ENCODE assay signal across 11 cellular contexts in the genomic region with DNA sequence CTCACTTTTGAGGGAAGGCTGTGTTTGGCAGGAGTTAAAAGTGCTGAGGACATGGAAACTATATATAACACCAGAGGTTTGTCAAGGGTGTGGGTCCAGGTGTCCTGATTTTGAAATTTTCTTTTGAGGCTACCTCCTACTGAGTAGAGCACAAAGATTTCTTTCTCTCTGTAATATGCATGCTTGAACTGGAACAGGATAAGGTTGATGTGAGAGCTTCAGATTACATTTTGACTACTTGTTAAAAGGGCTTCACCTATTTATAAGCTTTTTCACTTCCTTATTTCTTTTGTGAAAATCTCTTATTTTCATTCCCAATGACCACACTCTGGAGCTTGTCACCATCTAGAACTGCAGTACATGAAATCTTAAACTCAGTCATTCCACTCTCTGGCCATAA. TPM values are rescaled to one million over a fixed set of nuclear protein-coding genes. Genes with fewer than 3 reads are reported as not detected.
DNase-seq lines count a peak whose midpoint lies in the region; ATAC-seq and TF ChIP-seq lines count a peak whose summit lies in the region.
"Had no signal": no experiment of that assay in that cellular context is flagged by ENCODE, and none has a peak within 500 bp of the region (broad histone marks: within the 10 kb centered on the region; RNA-seq: fewer than 3 reads in every experiment).

No MANE protein-coding gene starts in this region.

- H3K4me2 ChIP-seq in OCI-LY7 (ENCODE audit: low read length), result peak overlapping the region; percentile 25; the same call in 1 of the 2 replicates

- H3K36me3 ChIP-seq in OCI-LY7 (ENCODE audit: insufficient read depth, low read length), result no peaks in the 10 kb centered on the region

- intact Hi-C loops in OCI-LY7 (cut with micrococcal nuclease; ENCODE audit: unreplicated experiment), result no loop called here

- H3K4me1 ChIP-seq in OCI-LY7 (ENCODE audit: insufficient read depth, low read length, poor library complexity, severe bottlenecking), result peaks cover 8% of the 10 kb centered on the region

- H4K20me1 ChIP-seq in OCI-LY7 (ENCODE audit: insufficient read depth, low read length), result no peaks in the 10 kb centered on the region

- ATAC-seq in GM18868 (IDR thresholded peaks at IDR 0.05; ENCODE audit: unreplicated experiment) (peak; percentile 91), GM21528 (IDR thresholded peaks at IDR 0.05; ENCODE audit: low FRiP score, unreplicated experiment) (peak; percentile 94), HG03066 (IDR thresholded peaks at IDR 0.05; ENCODE audit: low read depth, unreplicated experiment) (peak; percentile 89)

- H3K79me2 ChIP-seq in OCI-LY7 (ENCODE audit: insufficient read depth, low read depth, low read length), result no peaks in the 10 kb centered on the region

- DNase-seq in OCI-LY7 (ENCODE audit: low spot score), result no peak
- DNase-seq in NCI-H524 treated with DMSO at 0.1 percent for 48 hours (lab: John Stamatoyannopoulos, UW), result no peak
- DNase-seq in Kasumi-1 (lab: John Stamatoyannopoulos, UW), result no peak
- no peak for DNase-seq in NCI-H1930 (lab: John Stamatoyannopoulos, UW)
- no peak for DNase-seq in NCI-H1417 treated with DMSO at 0.1 percent for 48 hours (lab: John Stamatoyannopoulos, UW)
- DNase-seq: activated CD8-positive, alpha-beta memory T cell treated with anti-CD3 and anti-CD28 coated beads for 24 hours; hypothalamus; NCI-H524 had no signal

- no TSS peak for BruUV-seq in OCI-LY7 (replicated peaks; lab: Mats Ljungman, UMichigan)

- H3K9me3 ChIP-seq in OCI-LY7 (ENCODE audit: low read length), result no peaks in the 10 kb centered on the region

- H3K9me2 ChIP-seq in OCI-LY7 (ENCODE audit: insufficient read depth, low read length), result no peaks in the 10 kb centered on the region

- no peak for TF ChIP-seq CTCF in OCI-LY7 (conservative IDR thresholded peaks at IDR 0.05; ENCODE audit: low read length)

- H3K27ac ChIP-seq in OCI-LY7 (ENCODE audit: low read depth, low read length, poor library complexity, severe bottlenecking), result no peak overlapping the region

- no peak overlapping the region for H2AFZ ChIP-seq in OCI-LY7 (ENCODE audit: low read length)

- POLR2A ChIA-PET in OCI-LY7 (lab: Charles Lee), result interaction anchor here (0.8 kb wide), 1 partner anchor 20 kb away, joined by 4 read pairs; no protein-coding TSS in a partner anchor

- CTCF ChIA-PET in OCI-LY7 (lab: Charles Lee; ENCODE audit: unreplicated experiment), result no interaction called here

- H3K4me3 ChIP-seq in OCI-LY7 (ENCODE audit: low read depth, low read length, poor library complexity, severe bottlenecking), result no peak overlapping the region

RNA-seq across cellular contexts. Expression of a gene that starts 59.8 kb away (rescaled TPM):
- not detected in 2 replicates for total RNA-seq in OCI-LY7 (2014; rRNA removed; shearing (Covaris generic))
- total RNA-seq in OCI-LY7 (2022), result not detected in 2 replicates
